In genomic region chr7:38341172-38341705, GRCh38 we compare ENCODE assay signal across 8 cellular contexts.
A peak's percentile ranks its signal among the peaks of the same experiment; 100 is the strongest.
DNase-seq lines count a peak whose midpoint lies in the region; ATAC-seq and TF ChIP-seq lines count a peak whose summit lies in the region.
"Not testable (repeated sequence)": the region's sequence is repeated elsewhere in the genome, so short reads cannot be mapped to it uniquely, and the experiment has no call there.

No MANE protein-coding gene starts in this region.

- TF ChIP-seq CTCF in Caco-2 (IDR thresholded peaks at IDR 0.05; ENCODE audit: insufficient read depth in 1 of 2, low read depth in 1 of 2, low read length in 1 of 2, severe bottlenecking in 1 of 2, unreplicated experiment in 1 of 2) (peak; percentile 32 to 56), Panc1 (IDR thresholded peaks at IDR 0.05) (peak; percentile 35), right lobe of liver (IDR thresholded peaks at IDR 0.05) (peak in 1 of 4 donors; percentile 6)

- H3K36me3 ChIP-seq in Caco-2 (ENCODE audit: control insufficient read depth, insufficient read depth, low read length); Panc1 (ENCODE audit: control insufficient read depth, insufficient read depth, low read length); right lobe of liver: not testable (repeated sequence)

- in situ Hi-C loops in Panc1 (cut with HindIII; ENCODE audit: low pct_unique_long_range_greater_than_20kb, low sequenced_read_pairs) = not testable (repeated sequence)

- H3K27ac Mint-ChIP-seq in Caco-2 (ENCODE audit: unreplicated experiment) = not testable (repeated sequence)
- H3K27ac Mint-ChIP-seq in activated CD8-positive, alpha-beta memory T cell treated with anti-CD3 and anti-CD28 coated beads, Interleukin-2, amount 10 ng/mL, durations not matched to agents 7 days and 5 days = peak overlapping the region; percentile 89

- H3K4me1 Mint-ChIP-seq in Caco-2 (ENCODE audit: low read depth, unreplicated experiment) = not testable (repeated sequence)
- H3K4me1 Mint-ChIP-seq in activated CD8-positive, alpha-beta memory T cell treated with anti-CD3 and anti-CD28 coated beads, Interleukin-2, amount 10 ng/mL, durations not matched to agents 7 days and 5 days = peaks cover 62% of the 10 kb centered on the region

- POLR2A ChIA-PET in Caco-2 (lab: Charles Lee) = interaction anchor here (0.5 kb wide), 1 partner anchor 163 kb away, joined by 5 read pairs; the partner anchor contains the start of gene STARD3NL
- POLR2A ChIA-PET in Panc1 (lab: Charles Lee) = not testable (repeated sequence)

- CTCF ChIA-PET in Caco-2 (lab: Charles Lee) (interaction anchor here (0.5 to 1.0 kb wide), 5 partner anchors 13 to 1337 kb away, joined by 3 to 7 read pairs (median 3); partner anchors contain the start of gene STARD3NL), Panc1 (lab: Charles Lee) (interaction anchor here (0.6 to 0.9 kb wide), 2 partner anchors 10 to 22 kb away, joined by 3 to 5 read pairs; no protein-coding TSS in a partner anchor)
- CTCF ChIA-PET in activated CD8-positive, alpha-beta memory T cell treated with anti-CD3 and anti-CD28 coated beads, Interleukin-2, amount 10 ng/mL, durations not matched to agents 7 days and 5 days (lab: Charles Lee) = interaction anchor here (1.2 to 8.9 kb wide), 4 partner anchors 11 to 122 kb away, joined by 3 to 93 read pairs (median 35); no protein-coding TSS in a partner anchor

- peak; percentile 44 for ATAC-seq in GM19372 (IDR thresholded peaks at IDR 0.05; ENCODE audit: low read depth, unreplicated experiment)
- peak; percentile 84 for ATAC-seq in Panc1
- peak; percentile 50 for ATAC-seq in activated CD8-positive, alpha-beta memory T cell treated with anti-CD3 and anti-CD28 coated beads, Interleukin-2, amount 10 ng/mL, durations not matched to agents 7 days and 5 days
- peak; percentile 59 for ATAC-seq in esophagus mucosa
- ATAC-seq in right lobe of liver = peak; percentile 71 to 79 (median 76)
- ATAC-seq in stimulated activated naive CD8-positive, alpha-beta T cell treated with anti-CD3 and anti-CD28 coated beads, Interleukin-15, Interleukin-2, amounts not matched to agents 100 U/mL and 50 U/mL, for 24 hours = peak; percentile 60

- BruUV-seq in Caco-2 (replicated peaks; lab: Mats Ljungman, UMichigan); Panc1 (replicated peaks; lab: Mats Ljungman, UMichigan): not testable (repeated sequence)

- DNase-seq in Caco-2 = peak; percentile 68 to 70
- DNase-seq in HK-2 (ENCODE audit: unreplicated experiment) = peak; percentile 16
- not testable (repeated sequence) for DNase-seq in Panc1 (ENCODE audit: low read depth, low spot score); stimulated activated naive CD8-positive, alpha-beta T cell treated with anti-CD3 and anti-CD28 coated beads, Interleukin-15, Interleukin-2, amounts not matched to agents 100 U/mL and 50 U/mL, for 24 hours
- peak; percentile 59 for DNase-seq in activated CD8-positive, alpha-beta memory T cell treated with anti-CD3 and anti-CD28 coated beads, Interleukin-2, amount 10 ng/mL, durations not matched to agents 7 days and 5 days
- peak in 1 of 3 donors; percentile 42 for DNase-seq in right lobe of liver

- 44% methylated on average over 1 of the region's 2 CpGs for WGBS in right lobe of liver (ENCODE audit: insufficient coverage, low coverage, low lambda C conversion rate, missing lambda C conversion rate)

- intact Hi-C loops in Caco-2 (cut with micrococcal nuclease; ENCODE audit: unreplicated experiment); Panc1 (cut with micrococcal nuclease; ENCODE audit: unreplicated experiment); right lobe of liver (cut with DNase I): not testable (repeated sequence)

- not testable (repeated sequence) for H3K4me3 Mint-ChIP-seq in Caco-2 (ENCODE audit: unreplicated experiment)
- H3K4me3 Mint-ChIP-seq in activated CD8-positive, alpha-beta memory T cell treated with anti-CD3 and anti-CD28 coated beads, Interleukin-2, amount 10 ng/mL, durations not matched to agents 7 days and 5 days = peak overlapping the region; percentile 86

- not testable (repeated sequence) for H3K4me3 ChIP-seq in Caco-2 (ENCODE audit: low read depth, low read length); Panc1 (ENCODE audit: low read depth in 2 of 2, low read length in 2 of 2); right lobe of liver

- H3K4me1 ChIP-seq in Caco-2; Panc1 (ENCODE audit: control insufficient read depth, insufficient read depth, low read length); right lobe of liver: not testable (repeated sequence)

- H3K9me3 ChIP-seq in Caco-2; Panc1 (ENCODE audit: control insufficient read depth, insufficient read depth, low read depth, low read length); right lobe of liver: not testable (repeated sequence)

- TF ChIP-seq POLR2A in right lobe of liver (IDR thresholded peaks at IDR 0.05) = not testable (repeated sequence)

- not testable (repeated sequence) for H3K9me3 Mint-ChIP-seq in Caco-2 (ENCODE audit: unreplicated experiment); activated CD8-positive, alpha-beta memory T cell treated with anti-CD3 and anti-CD28 coated beads, Interleukin-2, amount 10 ng/mL, durations not matched to agents 7 days and 5 days (ENCODE audit: low read depth)

- H3K36me3 Mint-ChIP-seq in Caco-2 (ENCODE audit: insufficient read depth, unreplicated experiment) = not testable (repeated sequence)
- peaks cover 12% of the 10 kb centered on the region for H3K36me3 Mint-ChIP-seq in activated CD8-positive, alpha-beta memory T cell treated with anti-CD3 and anti-CD28 coated beads, Interleukin-2, amount 10 ng/mL, durations not matched to agents 7 days and 5 days

- not testable (repeated sequence) for H3K27me3 ChIP-seq in Caco-2 (replicated peaks; ENCODE audit: control insufficient read depth, insufficient read depth, low read length); Panc1 (ENCODE audit: control insufficient read depth, insufficient read depth, low read length); right lobe of liver

- not testable (repeated sequence) for H3K27me3 Mint-ChIP-seq in Caco-2 (ENCODE audit: insufficient read depth, unreplicated experiment); activated CD8-positive, alpha-beta memory T cell treated with anti-CD3 and anti-CD28 coated beads, Interleukin-2, amount 10 ng/mL, durations not matched to agents 7 days and 5 days

- not testable (repeated sequence) for H3K27ac ChIP-seq in Panc1 (ENCODE audit: low read length); right lobe of liver
